In genomic region chrX:100636321-100636991, GRCh38 we compare ENCODE assay signal across 8 cellular contexts. TPM values are rescaled to one million over a fixed set of nuclear protein-coding genes. Genes with fewer than 3 reads are reported as not detected.
DNase-seq lines count a peak whose midpoint lies in the region; ATAC-seq, FAIRE-seq and TF ChIP-seq lines count a peak whose summit lies in the region.

TSS of gene TSPAN6 (minus strand) at chrX:100636806. CDS start at chrX:100636694, 112 bp downstream.

- H3K14ac ChIP-seq in H1 (ENCODE audit: insufficient read length) = no peak within 1 kb of the TSS

- H2AFZ ChIP-seq in H1 (ENCODE audit: low read length) = peak within 1 kb of the TSS; percentile 32; the same call in 1 of the 2 replicates

- H3K4ac ChIP-seq in H1 (replicated peaks; ENCODE audit: insufficient read length, low read depth, low read length) = no peak within 1 kb of the TSS

- no peaks in the 10 kb centered on the region for H3K9me3 ChIP-seq in H1 (ENCODE audit: insufficient read depth in 2 of 2, low read depth in 1 of 2, low read length in 1 of 2)

- in situ Hi-C loops in GM13977 (cut with MboI; ENCODE audit: low pct_unique_long_range_greater_than_20kb, low sequenced_read_pairs, unreplicated experiment) = no loop called here

- H2BK12ac ChIP-seq in H1 (ENCODE audit: low read depth, low read length) = no peak within 1 kb of the TSS

- TF ChIP-seq EP300 in H1 (IDR thresholded peaks at IDR 0.05; ENCODE audit: borderline replicate concordance in 1 of 2, low read depth in 2 of 2, low read length in 2 of 2) = no peak

- peaks cover 0 to 2% (median 0%) of the 10 kb centered on the region in 4 experiments; a peak in 1 of 7 replicates for H3K4me1 ChIP-seq in H1 (replicated peaks in 1 of 4; ENCODE audit: control insufficient read depth in 3 of 4, insufficient read depth in 4 of 4, low read length in 3 of 4)

- peak within 1 kb of the TSS; percentile 30 for H3K56ac ChIP-seq in H1 (replicated peaks; ENCODE audit: insufficient read length, low read depth, low read length)

- H2AK5ac ChIP-seq in H1 (ENCODE audit: low read depth, low read length) = no peak within 1 kb of the TSS; the same call in 1 of the 2 replicates

- H4K20me1 ChIP-seq in H1 (replicated peaks in 1 of 2; ENCODE audit: control insufficient read depth in 1 of 2, insufficient read depth in 2 of 2, low read length in 2 of 2) = no peaks in the 10 kb centered on the region

- H2BK20ac ChIP-seq in H1 (ENCODE audit: low read length) = no peak within 1 kb of the TSS

- no peaks in the 10 kb centered on the region for H3K23me2 ChIP-seq in H1 (ENCODE audit: low read depth, low read length)

- peak within 1 kb of the TSS; percentile 88 for H3K27ac ChIP-seq in H1 (ENCODE audit: low read depth, low read length)

- H3K23ac ChIP-seq in H1 (ENCODE audit: insufficient read length) = no peak within 1 kb of the TSS

- H2BK15ac ChIP-seq in H1 (ENCODE audit: low read length) = no peak within 1 kb of the TSS

- WGBS in H1 (ENCODE audit: extremely low coverage in 1 of 2, insufficient coverage in 1 of 2, insufficient read length in 1 of 2, insufficient replicate concordance in 2 of 2, low coverage in 1 of 2, low lambda C conversion rate in 2 of 2, missing lambda C conversion rate in 1 of 2), 2 experiments = 1% methylated on average over 13 of the region's 51 CpGs; no CpG with 5 or more reads in 1 of the 2 experiments

- CTCF ChIA-PET in H1 (lab: Charles Lee; ENCODE audit: partially characterized antibody) = interaction anchor here (0.7 to 2.1 kb wide), 12 partner anchors 10 to 189 kb away, joined by 3 to 7 read pairs (median 4); no protein-coding TSS in a partner anchor

- no peak within 1 kb of the TSS; the same call in 1 of the 2 replicates for H2BK5ac ChIP-seq in H1 (ENCODE audit: low read depth, low read length)

- H3K36me3 ChIP-seq in H1 (ENCODE audit: control insufficient read depth in 2 of 4, insufficient read depth in 4 of 4, low read length in 3 of 4) = peaks cover 1 to 29% (median 9%) of the 10 kb centered on the region in 4 experiments; a peak in 5 of 8 replicates

- peak; percentile 8 to 22; a peak in 1 of 4 replicates for TF ChIP-seq RAD21 in H1 (IDR thresholded peaks at IDR 0.05 in 1 of 2, conservative IDR thresholded peaks at IDR 0.05 in 1 of 2; ENCODE audit: low read depth in 2 of 2, low read length in 2 of 2)

- peak within 1 kb of the TSS; percentile 68 for H4K5ac ChIP-seq in H1 (ENCODE audit: insufficient read length, low read depth, low read length)

- peak within 1 kb of the TSS; percentile 63 to 86 (median 75) for H3K4me3 ChIP-seq in H1 (ENCODE audit: extremely low read depth in 1 of 4, insufficient read depth in 2 of 4, low read depth in 3 of 4, low read length in 4 of 4)

- H3K18ac ChIP-seq in H1 (ENCODE audit: extremely low read depth, low read length) = no peak within 1 kb of the TSS; the same call in 1 of the 2 replicates

- FAIRE-seq in H1 (lab: Jason Lieb, UNC) = peak; percentile 92

- H4K8ac ChIP-seq in H1 (ENCODE audit: extremely low read depth, insufficient read depth, low read length) = peak within 1 kb of the TSS; percentile 96

- H3K4me2 ChIP-seq in H1 (ENCODE audit: insufficient read depth in 1 of 2, low read depth in 2 of 2, low read length in 2 of 2) = peak within 1 kb of the TSS; percentile 69 to 94

- POLR2A ChIA-PET in H1 (lab: Charles Lee; ENCODE audit: partially characterized antibody) = interaction anchor here (0.6 to 1.9 kb wide), 16 partner anchors 10 to 233 kb away, joined by 3 to 14 read pairs (median 4); no protein-coding TSS in a partner anchor

- H2BK120ac ChIP-seq in H1 (replicated peaks; ENCODE audit: low read depth, low read length) = no peak within 1 kb of the TSS

- no peak within 1 kb of the TSS for H4K91ac ChIP-seq in H1 (replicated peaks; ENCODE audit: insufficient read length, low read length)

- no peaks in the 10 kb centered on the region for H3K79me1 ChIP-seq in H1 (ENCODE audit: low read depth, low read length)

- H3K27me3 ChIP-seq in H1 (replicated peaks in 1 of 4; ENCODE audit: control insufficient read depth in 3 of 4, extremely low read depth in 1 of 4, insufficient read depth in 3 of 4, low read length in 3 of 4) = no peaks in the 10 kb centered on the region

- peak within 1 kb of the TSS; percentile 82 to 94 (median 88) for H3K9ac ChIP-seq in H1 (replicated peaks in 1 of 4; ENCODE audit: extremely low read depth in 1 of 4, low read depth in 3 of 4, low read length in 3 of 4)

- peaks cover 0 to 4% of the 10 kb centered on the region in 2 experiments; a peak in 2 of 4 replicates for H3K79me2 ChIP-seq in H1 (ENCODE audit: control insufficient read depth in 1 of 2, insufficient read depth in 2 of 2, low read length in 2 of 2)

- peak; percentile 69 to 75 for TF ChIP-seq POLR2A in H1 (IDR thresholded peaks at IDR 0.05; ENCODE audit: control extremely low read depth in 1 of 2, low read depth in 2 of 2, low read length in 2 of 2)

- DNase-seq in GM13977 (ENCODE audit: low spot score) = peak; percentile 60
- DNase-seq in NCI-H2227 treated with DMSO at 0.1 percent for 48 hours (lab: John Stamatoyannopoulos, UW) = peak; percentile 92
- peak; percentile 84 for DNase-seq in activated CD8-positive, alpha-beta memory T cell treated with anti-CD3 and anti-CD28 coated beads for 24 hours
- DNase-seq in H1 (ENCODE audit: low read depth in 1 of 2, low spot score in 2 of 2) = peak; percentile 47 to 81
- peak; percentile 63 to 80 for DNase-seq in lung microvascular endothelial cell (ENCODE audit: low read depth in 2 of 2)
- DNase-seq in stimulated activated CD4-positive, alpha-beta T cell treated with anti-CD3 and anti-CD28 coated beads, TNF-alpha, amount 100 ng/mL, for 24 hours (ENCODE audit: low read depth in 3 of 3) = peak; percentile 43 to 73 (median 63)

- ATAC-seq in HG03039 (IDR thresholded peaks at IDR 0.05; ENCODE audit: unreplicated experiment) (peak; percentile 94), HG03280 (IDR thresholded peaks at IDR 0.05; ENCODE audit: unreplicated experiment) (no peak)

- TF ChIP-seq CTCF in GM13977 (IDR thresholded peaks at IDR 0.05; ENCODE audit: extremely low read depth, insufficient read depth, missing control alignments) (peak; percentile 22), H1 (IDR thresholded peaks at IDR 0.05; ENCODE audit: control extremely low read depth in 1 of 3, insufficient read depth in 1 of 3, low read depth in 1 of 3, low read length in 3 of 3) (peak in 2 of 3 experiments; percentile 33 to 47; a peak in 3 of 4 replicates)

TF ChIP-seq in H1, 55 proteins besides CTCF, POLR2A, EP300 and RAD21:
- TF ChIP-seq SP1 (IDR thresholded peaks at IDR 0.05; ENCODE audit: low read depth, low read length) (no peak), TAF1 (IDR thresholded peaks at IDR 0.05; ENCODE audit: low read depth, low read length) (peak; percentile 61; the same call in 1 of the 2 replicates), GABPA (IDR thresholded peaks at IDR 0.05; ENCODE audit: borderline replicate concordance, insufficient read depth, low read length) (no peak), POLR2AphosphoS5 (IDR thresholded peaks at IDR 0.05; ENCODE audit: low read depth, low read length) (peak; percentile 21), YY1 (IDR thresholded peaks at IDR 0.05; ENCODE audit: low read depth, low read length) (peak; percentile 77; the same call in 1 of the 2 replicates), PHF8 (conservative IDR thresholded peaks at IDR 0.05; ENCODE audit: low read depth, low read length) (peak; percentile 79), TBP (IDR thresholded peaks at IDR 0.05; ENCODE audit: low read depth, low read length) (peak; percentile 65), BCL11A (IDR thresholded peaks at IDR 0.05; ENCODE audit: low read depth in 2 of 2, low read length in 2 of 2) (no peak), EGR1 (IDR thresholded peaks at IDR 0.05; ENCODE audit: borderline replicate concordance, low read depth, low read length) (no peak), FOSL1 (IDR thresholded peaks at IDR 0.05; ENCODE audit: insufficient read depth, low read depth, low read length) (no peak), KDM4A (IDR thresholded peaks at IDR 0.05; ENCODE audit: low read depth, low read length, severe bottlenecking) (peak; percentile 50)
TF ChIP-seq in H1: peak in this region for 6.

RNA-seq across cellular contexts. Expression of gene TSPAN6, which starts in this region (rescaled TPM):
- 56.8 and 58.1 TPM in 2 replicates for total RNA-seq in H1 (2021; fragmentation: NEBNext Ultra II Directional; extraction: Animal tissue kit (Norgen Biotek cat#: 25700))
- polyA plus RNA-seq in H1 (2011; rRNA removed) = 41.7 and 67.7 TPM in 2 replicates
- polyA plus RNA-seq in H1 (2011; cell fraction: cytosol; rRNA removed) = 57.7 TPM
- polyA plus RNA-seq in H1 (2011; cell fraction: nucleus; rRNA removed) = 19.6 TPM
- 51.3 to 71.8 TPM (median 55.0 TPM) in 4 replicates for polyA plus RNA-seq in H1 (2012, experiment 1 of 2)
- polyA plus RNA-seq in H1 (2012, experiment 2 of 2) = 19.9 TPM
- polyA plus RNA-seq in H1 (2013, experiment 1 of 2) = 63.3 TPM
- polyA plus RNA-seq in H1 (2013, experiment 2 of 2) = 74.6 TPM
- 44.3 and 57.2 TPM in 2 replicates for polyA minus RNA-seq in H1 (2011; rRNA and poly(A)+ RNA removed)
- 23.3 TPM for polyA minus RNA-seq in H1 (2011; cell fraction: cytosol; rRNA and poly(A)+ RNA removed)
- 22.6 TPM for polyA minus RNA-seq in H1 (2011; cell fraction: nucleus; rRNA and poly(A)+ RNA removed)
- total RNA-seq in lung microvascular endothelial cell = 54.7 and 117 TPM in 2 replicates
